ENCODE assay signal across 1 cellular context in the genomic region with DNA sequence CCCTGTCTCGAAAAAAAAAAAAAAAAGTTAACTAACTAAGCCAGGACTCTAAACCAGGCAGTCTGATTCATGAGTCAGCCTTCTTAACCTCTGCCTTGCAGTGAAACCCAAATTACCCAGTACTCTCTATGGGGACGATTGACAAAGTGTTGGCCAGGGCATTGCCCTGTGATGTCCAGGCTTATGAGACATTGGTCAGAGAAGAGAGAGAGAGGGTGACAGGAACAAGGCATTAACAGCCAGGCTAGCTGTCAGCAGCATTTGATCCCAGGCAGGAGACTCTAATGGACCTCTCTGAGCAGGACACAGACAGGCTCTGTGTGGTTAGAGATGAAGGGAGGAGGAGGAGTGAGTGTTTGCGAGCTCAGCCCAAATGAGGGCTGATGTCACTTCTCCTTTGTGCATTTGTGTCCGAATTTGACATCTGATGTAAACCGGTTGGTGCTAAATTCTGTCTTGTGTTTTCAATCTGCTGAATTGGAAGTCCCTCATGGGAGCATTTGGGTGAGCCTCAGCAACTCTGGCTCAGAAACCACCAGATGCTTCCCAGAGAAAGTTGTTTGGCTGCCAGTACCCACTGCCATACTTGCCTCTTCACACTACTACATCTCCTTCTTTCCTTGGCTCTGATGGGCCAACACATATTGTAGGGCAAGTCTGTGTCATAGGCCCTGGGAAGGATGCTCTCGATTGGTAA.
TF ChIP-seq lines count a peak whose summit lies in the region.

No MANE protein-coding gene starts in this region.

TF ChIP-seq in GM23338, 12 proteins besides CTCF, POLR2A, EP300 and RAD21 (continued from another document):
- TF ChIP-seq, protein P1, sequence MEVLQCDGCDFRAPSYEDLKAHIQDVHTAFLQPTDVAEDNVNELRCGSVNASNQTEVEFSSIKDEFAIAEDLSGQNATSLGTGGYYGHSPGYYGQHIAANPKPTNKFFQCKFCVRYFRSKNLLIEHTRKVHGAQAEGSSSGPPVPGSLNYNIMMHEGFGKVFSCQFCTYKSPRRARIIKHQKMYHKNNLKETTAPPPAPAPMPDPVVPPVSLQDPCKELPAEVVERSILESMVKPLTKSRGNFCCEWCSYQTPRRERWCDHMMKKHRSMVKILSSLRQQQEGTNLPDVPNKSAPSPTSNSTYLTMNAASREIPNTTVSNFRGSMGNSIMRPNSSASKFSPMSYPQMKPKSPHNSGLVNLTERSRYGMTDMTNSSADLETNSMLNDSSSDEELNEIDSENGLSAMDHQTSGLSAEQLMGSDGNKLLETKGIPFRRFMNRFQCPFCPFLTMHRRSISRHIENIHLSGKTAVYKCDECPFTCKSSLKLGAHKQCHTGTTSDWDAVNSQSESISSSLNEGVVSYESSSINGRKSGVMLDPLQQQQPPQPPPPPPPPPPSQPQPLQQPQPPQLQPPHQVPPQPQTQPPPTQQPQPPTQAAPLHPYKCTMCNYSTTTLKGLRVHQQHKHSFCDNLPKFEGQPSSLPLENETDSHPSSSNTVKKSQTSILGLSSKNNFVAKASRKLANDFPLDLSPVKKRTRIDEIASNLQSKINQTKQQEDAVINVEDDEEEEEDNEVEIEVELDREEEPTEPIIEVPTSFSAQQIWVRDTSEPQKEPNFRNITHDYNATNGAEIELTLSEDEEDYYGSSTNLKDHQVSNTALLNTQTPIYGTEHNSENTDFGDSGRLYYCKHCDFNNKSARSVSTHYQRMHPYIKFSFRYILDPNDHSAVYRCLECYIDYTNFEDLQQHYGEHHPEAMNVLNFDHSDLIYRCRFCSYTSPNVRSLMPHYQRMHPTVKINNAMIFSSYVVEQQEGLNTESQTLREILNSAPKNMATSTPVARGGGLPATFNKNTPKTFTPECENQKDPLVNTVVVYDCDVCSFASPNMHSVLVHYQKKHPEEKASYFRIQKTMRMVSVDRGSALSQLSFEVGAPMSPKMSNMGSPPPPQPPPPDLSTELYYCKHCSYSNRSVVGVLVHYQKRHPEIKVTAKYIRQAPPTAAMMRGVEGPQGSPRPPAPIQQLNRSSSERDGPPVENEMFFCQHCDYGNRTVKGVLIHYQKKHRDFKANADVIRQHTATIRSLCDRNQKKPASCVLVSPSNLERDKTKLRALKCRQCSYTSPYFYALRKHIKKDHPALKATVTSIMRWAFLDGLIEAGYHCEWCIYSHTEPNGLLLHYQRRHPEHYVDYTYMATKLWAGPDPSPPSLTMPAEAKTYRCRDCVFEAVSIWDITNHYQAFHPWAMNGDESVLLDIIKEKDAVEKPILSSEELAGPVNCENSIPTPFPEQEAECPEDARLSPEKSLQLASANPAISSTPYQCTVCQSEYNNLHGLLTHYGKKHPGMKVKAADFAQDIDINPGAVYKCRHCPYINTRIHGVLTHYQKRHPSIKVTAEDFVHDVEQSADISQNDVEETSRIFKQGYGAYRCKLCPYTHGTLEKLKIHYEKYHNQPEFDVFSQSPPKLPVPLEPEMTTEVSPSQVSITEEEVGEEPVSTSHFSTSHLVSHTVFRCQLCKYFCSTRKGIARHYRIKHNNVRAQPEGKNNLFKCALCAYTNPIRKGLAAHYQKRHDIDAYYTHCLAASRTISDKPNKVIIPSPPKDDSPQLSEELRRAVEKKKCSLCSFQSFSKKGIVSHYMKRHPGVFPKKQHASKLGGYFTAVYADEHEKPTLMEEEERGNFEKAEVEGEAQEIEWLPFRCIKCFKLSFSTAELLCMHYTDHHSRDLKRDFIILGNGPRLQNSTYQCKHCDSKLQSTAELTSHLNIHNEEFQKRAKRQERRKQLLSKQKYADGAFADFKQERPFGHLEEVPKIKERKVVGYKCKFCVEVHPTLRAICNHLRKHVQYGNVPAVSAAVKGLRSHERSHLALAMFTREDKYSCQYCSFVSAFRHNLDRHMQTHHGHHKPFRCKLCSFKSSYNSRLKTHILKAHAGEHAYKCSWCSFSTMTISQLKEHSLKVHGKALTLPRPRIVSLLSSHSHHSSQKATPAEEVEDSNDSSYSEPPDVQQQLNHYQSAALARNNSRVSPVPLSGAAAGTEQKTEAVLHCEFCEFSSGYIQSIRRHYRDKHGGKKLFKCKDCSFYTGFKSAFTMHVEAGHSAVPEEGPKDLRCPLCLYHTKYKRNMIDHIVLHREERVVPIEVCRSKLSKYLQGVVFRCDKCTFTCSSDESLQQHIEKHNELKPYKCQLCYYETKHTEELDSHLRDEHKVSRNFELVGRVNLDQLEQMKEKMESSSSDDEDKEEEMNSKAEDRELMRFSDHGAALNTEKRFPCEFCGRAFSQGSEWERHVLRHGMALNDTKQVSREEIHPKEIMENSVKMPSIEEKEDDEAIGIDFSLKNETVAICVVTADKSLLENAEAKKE (CRISPR knock-in tag; IDR thresholded peaks at IDR 0.05) = no peak
- TF ChIP-seq EZH2phosphoT487 (IDR thresholded peaks at IDR 0.05; ENCODE audit: unreplicated experiment) (no peak), EZH2 (IDR thresholded peaks at IDR 0.05; ENCODE audit: low read depth, unreplicated experiment) (no peak), STAT1 (IDR thresholded peaks at IDR 0.05; ENCODE audit: unreplicated experiment) (no peak), ETS1 (IDR thresholded peaks at IDR 0.05) (no peak), NANOG (IDR thresholded peaks at IDR 0.05; ENCODE audit: borderline replicate concordance) (no peak), CREB1 (CRISPR knock-in tag; IDR thresholded peaks at IDR 0.05; ENCODE audit: low read depth) (no peak)
TF ChIP-seq in GM23338: peak in this region for 0.
